31 cellular contexts compared by ENCODE assay signal in the genomic region with DNA sequence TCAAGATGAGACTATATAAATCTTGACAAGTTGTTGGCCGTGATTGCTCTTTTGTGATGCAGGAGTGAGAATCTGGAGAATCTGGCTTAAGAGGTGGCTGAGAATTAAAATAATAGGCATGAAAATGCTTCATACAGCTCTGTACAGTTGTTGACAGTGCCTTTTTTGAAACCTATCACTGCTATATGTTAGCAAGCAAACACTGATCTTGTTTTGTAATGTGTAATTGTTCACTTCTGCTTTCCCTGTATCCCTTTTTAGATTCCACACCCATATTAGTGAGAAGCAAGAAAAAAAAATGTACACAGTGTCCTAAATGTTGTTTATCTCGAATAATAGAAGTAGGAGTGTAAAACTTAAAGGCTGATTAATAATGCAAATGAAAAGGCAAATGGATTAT.
DNase-seq lines count a peak whose midpoint lies in the region; ATAC-seq and TF ChIP-seq lines count a peak whose summit lies in the region.
"Had no signal": no experiment of that assay in that cellular context is flagged by ENCODE, and none has a peak within 500 bp of the region (broad histone marks: within the 10 kb centered on the region; RNA-seq: fewer than 3 reads in every experiment).

No MANE protein-coding gene starts in this region.

- H3F3A ChIP-seq in DOHH2 (ENCODE audit: control insufficient read depth, insufficient read depth) (peaks cover 4% of the 10 kb centered on the region; the same call in 1 of the 2 replicates), OCI-LY1 (ENCODE audit: insufficient read depth, low read length) (no peaks in the 10 kb centered on the region)

- peak overlapping the region; percentile 54 for H3K4me3 Mint-ChIP-seq in memory B cell
- H3K4me3 Mint-ChIP-seq: GM23338; HFFc6; T-helper 2 cell treated with Interferon-gamma antibody and Interleukin-4, amounts not matched to agents 5 μg/mL and 100 μg/mL, for 36 hours had no signal

- peak overlapping the region; percentile 82 for H3K27ac Mint-ChIP-seq in memory B cell
- H3K27ac Mint-ChIP-seq: HFFc6; T-helper 2 cell treated with Interferon-gamma antibody and Interleukin-4, amounts not matched to agents 5 μg/mL and 100 μg/mL, for 36 hours had no signal

- peaks cover 35% of the 10 kb centered on the region for H3K4me1 Mint-ChIP-seq in memory B cell

- H3K9me3 ChIP-seq in DOHH2 (ENCODE audit: control insufficient read depth, insufficient read depth, low read length) (no peaks in the 10 kb centered on the region), OCI-LY1 (ENCODE audit: low read length) (no peaks in the 10 kb centered on the region)
- H3K9me3 ChIP-seq: body of pancreas, heart right ventricle, MG63, upper lobe of left lung had no signal

- H2AFZ ChIP-seq in OCI-LY1 (ENCODE audit: low read length), result no peak overlapping the region
- H2AFZ ChIP-seq: GM23338 had no signal

- H3K36me3 ChIP-seq in DOHH2 (ENCODE audit: control insufficient read depth, low read length), result peaks cover 33% of the 10 kb centered on the region
- peaks cover 41% of the 10 kb centered on the region for H3K36me3 ChIP-seq in OCI-LY1 (ENCODE audit: insufficient read depth, low read length)
- H3K36me3 ChIP-seq: WERI-Rb-1 had no signal

- H3K4me1 ChIP-seq in DOHH2 (ENCODE audit: control insufficient read depth, low read length) (peaks cover 40% of the 10 kb centered on the region), OCI-LY1 (ENCODE audit: insufficient read depth, low read length, severe bottlenecking) (peaks cover 30% of the 10 kb centered on the region)

- H3K27me3 ChIP-seq in DOHH2 (ENCODE audit: control insufficient read depth, low read length) (no peaks in the 10 kb centered on the region), OCI-LY1 (ENCODE audit: insufficient read depth, low read length) (no peaks in the 10 kb centered on the region)
- H3K27me3 ChIP-seq: body of pancreas, heart right ventricle, MG63, upper lobe of left lung had no signal

- H3K9me2 ChIP-seq in DOHH2 (replicated peaks; ENCODE audit: control insufficient read depth, low read length) (no peaks in the 10 kb centered on the region), OCI-LY1 (ENCODE audit: low read depth, low read length) (no peaks in the 10 kb centered on the region)

- peak overlapping the region; percentile 68 for H3K4me2 ChIP-seq in DOHH2 (ENCODE audit: low read length)
- peak overlapping the region; percentile 16; the same call in 1 of the 2 replicates for H3K4me2 ChIP-seq in OCI-LY1 (ENCODE audit: low read length)
- H3K4me2 ChIP-seq: GM23338 had no signal

- H4K20me1 ChIP-seq in DOHH2 (ENCODE audit: control insufficient read depth, insufficient read depth, low read depth, low read length), result no peaks in the 10 kb centered on the region
- H4K20me1 ChIP-seq in OCI-LY1 (ENCODE audit: insufficient read depth, low read length), result no peaks in the 10 kb centered on the region

- no peaks in the 10 kb centered on the region for H3K79me2 ChIP-seq in DOHH2 (ENCODE audit: control insufficient read depth, low read length)
- H3K79me2 ChIP-seq in OCI-LY1 (ENCODE audit: insufficient read depth, low read length), result no peaks in the 10 kb centered on the region

- peak overlapping the region; percentile 14; the same call in 1 of the 2 replicates for H3K27ac ChIP-seq in DOHH2 (ENCODE audit: low read depth, low read length)
- H3K27ac ChIP-seq in OCI-LY1 (ENCODE audit: low read depth, low read length, poor library complexity, severe bottlenecking), result peak overlapping the region; percentile 6
- H3K27ac ChIP-seq: body of pancreas, heart right ventricle, WERI-Rb-1 had no signal

- no peak for TF ChIP-seq CTCF in DOHH2 (IDR thresholded peaks at IDR 0.05; ENCODE audit: low read depth, low read length, poor library complexity, severe bottlenecking)
- TF ChIP-seq CTCF in OCI-LY1 (IDR thresholded peaks at IDR 0.05; ENCODE audit: low read length), result no peak

- no peaks in the 10 kb centered on the region for H3K27me3 Mint-ChIP-seq in memory B cell

- no peaks in the 10 kb centered on the region for H3K9me3 Mint-ChIP-seq in memory B cell
- H3K9me3 Mint-ChIP-seq: GM23338; HFFc6; T-helper 2 cell treated with Interferon-gamma antibody and Interleukin-4, amounts not matched to agents 5 μg/mL and 100 μg/mL, for 36 hours had no signal

- H3K4me3 ChIP-seq in DOHH2 (ENCODE audit: low read length) (peak overlapping the region; percentile 47), OCI-LY1 (ENCODE audit: low read depth, low read length, poor library complexity, severe bottlenecking) (no peak overlapping the region)
- H3K4me3 ChIP-seq: body of pancreas, GM23338, heart right ventricle, MG63, upper lobe of left lung had no signal

- peaks cover 33% of the 10 kb centered on the region for H3K36me3 Mint-ChIP-seq in memory B cell

- no peak overlapping the region for H3K9ac ChIP-seq in OCI-LY1 (ENCODE audit: low read length)

- no peak for ATAC-seq in memory B cell (ENCODE audit: low read depth)
- ATAC-seq: body of pancreas, GM23338, left cardiac atrium, SK-N-SH treated with all-trans-retinoic acid at 6 μM for 48 hours had no signal

- peak; percentile 4 for DNase-seq in SIG-M5 treated with dmso at 0.1 percent for 504 hours (lab: John Stamatoyannopoulos, UW; ENCODE audit: unreplicated experiment)
- no peak for DNase-seq in SIG-M5 (lab: John Stamatoyannopoulos, UW)
- no peak for DNase-seq in memory B cell (ENCODE audit: low spot score in 2 of 2)
- no peak for DNase-seq in HuH-7.5 (ENCODE audit: low spot score)
- no peak for DNase-seq in central memory CD4-positive, alpha-beta T cell
- no peak for DNase-seq in GM19238 (ENCODE audit: insufficient read length, low spot score)
- DNase-seq: 8988T; activated CD8-positive, alpha-beta memory T cell treated with anti-CD3 and anti-CD28 coated beads, Interleukin-2, amount 50 U/mL, for 4 hours; body of pancreas; Calu3; effector CD8-positive, alpha-beta T cell; EL; erythroblast; heart right ventricle; HFFc6; left cardiac atrium; mesenchymal stem cell; MG63; NCI-H1436 treated with DMSO at 0.1 percent for 48 hours; NCI-H510A; NK-92 treated with Interleukin-12 subunit alpha and Interleukin-12 subunit beta, amount 100 ng/mL, for 24 hours; retina; small intestine; stimulated activated CD4-positive, alpha-beta T cell treated with anti-CD3 and anti-CD28 coated beads, Interleukin-1b, Interleukin-23, amount 100 ng/mL, for 48 hours; upper lobe of left lung; WERI-Rb-1 had no signal
